ENCODE assay signal across 19 cellular contexts in genomic region chr10:98088186-98088971, GRCh38. TPM values are rescaled to one million over a fixed set of nuclear protein-coding genes. Genes with fewer than 3 reads are reported as not detected.
A peak's percentile ranks its signal among the peaks of the same experiment; 100 is the strongest.
DNase-seq lines count a peak whose midpoint lies in the region; ATAC-seq and TF ChIP-seq lines count a peak whose summit lies in the region.
"Had no signal": no experiment of that assay in that cellular context is flagged by ENCODE, and none has a peak within 500 bp of the region (broad histone marks: within the 10 kb centered on the region; RNA-seq: fewer than 3 reads in every experiment).

No MANE protein-coding gene starts in this region.

- H3K4me1 ChIP-seq in right atrium auricular region (peaks cover 0 to 9% of the 10 kb centered on the region in 2 donors), ovary (ENCODE audit: insufficient read depth) (no peaks in the 10 kb centered on the region)

- H3K27me3 ChIP-seq in right atrium auricular region = no peaks in the 10 kb centered on the region
- no peaks in the 10 kb centered on the region for H3K27me3 ChIP-seq in ovary

- TF ChIP-seq CTCF in right atrium auricular region (IDR thresholded peaks at IDR 0.05) (no peak), ovary (IDR thresholded peaks at IDR 0.05) (no peak)

- no peak for TF ChIP-seq EP300 in ovary (IDR thresholded peaks at IDR 0.05)

- intact Hi-C loops in Right ventricle myocardium inferior (cut with DNase I) (no loop called here), ovary (cut with DNase I) (no loop called here)

- H3K4me3 ChIP-seq in right atrium auricular region (no peak overlapping the region), ovary (no peak overlapping the region)
- H3K4me3 ChIP-seq: coronary artery had no signal

- no peak overlapping the region for H3K27ac ChIP-seq in right atrium auricular region
- H3K27ac ChIP-seq in ovary = no peak overlapping the region
- H3K27ac ChIP-seq: coronary artery had no signal

- no peaks in the 10 kb centered on the region for H3K9me3 ChIP-seq in right atrium auricular region
- H3K9me3 ChIP-seq in ovary = no peaks in the 10 kb centered on the region

- TF ChIP-seq POLR2A in ovary (IDR thresholded peaks at IDR 0.05) = no peak

- ATAC-seq in Right ventricle myocardium inferior (peak; percentile 87), GM19035 (IDR thresholded peaks at IDR 0.05; ENCODE audit: unreplicated experiment) (no peak), GM21367 (IDR thresholded peaks at IDR 0.05; ENCODE audit: unreplicated experiment) (no peak)

- H3K36me3 ChIP-seq in right atrium auricular region (no peaks in the 10 kb centered on the region), ovary (no peaks in the 10 kb centered on the region)

- 54 to 65% (median 59%) methylated on average over 7 of the region's 7 CpGs for WGBS in ovary, 3 donors

- no peak for DNase-seq in Right ventricle myocardium inferior (ENCODE audit: missing footprints)
- DNase-seq in right atrium auricular region (ENCODE audit: low spot score) = no peak
- DNase-seq in NCI-H345 (lab: John Stamatoyannopoulos, UW) = peak; percentile 73
- peak; percentile 17 for DNase-seq in globus pallidus (ENCODE audit: low spot score)
- peak; percentile 61 for DNase-seq in stromal cell of bone marrow (ENCODE audit: low read depth)
- no peak for DNase-seq in ovary
- DNase-seq: activated CD4-positive, alpha-beta T cell treated with anti-CD3 and anti-CD28 coated beads for 4 hours; activated CD8-positive, alpha-beta memory T cell treated with anti-CD3 and anti-CD28 coated beads, Interleukin-2, amount 50 U/mL, for 4 hours; aorta; COR-L47; GF-D8; HCEC 1CT; NCI-H510A treated with DMSO at 0.1 percent for 48 hours; nephron progenitor cell; OCI-M1; T-helper 9 cell had no signal

RNA-seq across cellular contexts. Expression of gene R3HCC1L, which starts 46.1 kb away (rescaled TPM):
- total RNA-seq in Right ventricle myocardium inferior = 5.9 TPM
- total RNA-seq in right atrium auricular region = 1 to 10 TPM; 4.0 to 5.2 TPM
- 10 to 100 TPM in 2 of 7 donors, 1 to 10 TPM in 5; 7.4 to 10.8 (median 9.3) TPM for total RNA-seq in ovary
- 1 to 10 TPM; 8.7 to 8.8 TPM for polyA plus RNA-seq in ovary

RNA-seq across cellular contexts. Expression of gene CRTAC1, which starts 58.0 kb away (rescaled TPM):
- total RNA-seq in Right ventricle myocardium inferior (1.5 TPM), right atrium auricular region (1 to 10 TPM; 3.5 to 5.6 TPM), ovary (10 to 100 TPM in 1 of 7 donors, 1 to 10 TPM in 3, under 1 TPM in 3; 0.33 to 19.5 (median 1.6) TPM)
- 1 to 10 TPM in 1 of 2 donors, under 1 TPM in 1; 0.13 to 3.2 TPM for polyA plus RNA-seq in ovary

Comparison
In these comparisons a context has a peak if more than half of its experiments do, and no peak if none do; other contexts are left out.
1. DNase-seq: peak in NCI-H345 (single experiment), globus pallidus (single experiment) and stromal cell of bone marrow (single experiment); none in Right ventricle myocardium inferior (single experiment), right atrium auricular region (single experiment) and ovary (0 of 5).